Comparison of ENCODE assay signal across 10 cellular contexts in genomic region chr20:9503530-9504251, GRCh38. TPM values are rescaled to one million over a fixed set of nuclear protein-coding genes. Genes with fewer than 3 reads are reported as not detected.
A peak's percentile ranks its signal among the peaks of the same experiment; 100 is the strongest.
DNase-seq lines count a peak whose midpoint lies in the region; ATAC-seq and TF ChIP-seq lines count a peak whose summit lies in the region.
"Had no signal": no experiment of that assay in that cellular context is flagged by ENCODE, and none has a peak within 500 bp of the region (broad histone marks: within the 10 kb centered on the region; RNA-seq: fewer than 3 reads in every experiment).

No MANE protein-coding gene starts in this region.

- no peak overlapping the region for H3K4me3 ChIP-seq in astrocyte of the cerebellum (ENCODE audit: low read depth, low read length)
- H3K4me3 ChIP-seq in naive thymus-derived CD4-positive, alpha-beta T cell (ENCODE audit: low read length): no peak overlapping the region
- no peak overlapping the region for H3K4me3 ChIP-seq in effector memory CD4-positive, alpha-beta T cell (ENCODE audit: insufficient read depth, low read depth, low read length, poor library complexity, severe bottlenecking)

- intact Hi-C loops in naive thymus-derived CD4-positive, alpha-beta T cell (cut with micrococcal nuclease): no loop called here

- POLR2A ChIA-PET in naive thymus-derived CD4-positive, alpha-beta T cell (lab: Charles Lee): no interaction called here

- peaks cover 0 to 1% (median 0%) of the 10 kb centered on the region in 7 donors for H3K4me1 Mint-ChIP-seq in naive thymus-derived CD4-positive, alpha-beta T cell
- no peaks in the 10 kb centered on the region for H3K4me1 Mint-ChIP-seq in natural killer cell treated with Interleukin-12 subunit alpha and Interleukin-12 subunit beta and Interleukin-15 and Interleukin-18, amount 100 ng/mL, for 72 hours (ENCODE audit: low read depth in 2 of 2)

- ATAC-seq in naive thymus-derived CD4-positive, alpha-beta T cell: peak; percentile 40
- no peak for ATAC-seq in natural killer cell treated with Interleukin-12 subunit alpha and Interleukin-12 subunit beta and Interleukin-15 and Interleukin-18, amount 100 ng/mL, for 72 hours
- no peak for ATAC-seq in HG03565 (IDR thresholded peaks at IDR 0.05; ENCODE audit: unreplicated experiment)

- H3K9me3 ChIP-seq in naive thymus-derived CD4-positive, alpha-beta T cell (ENCODE audit: control insufficient read depth in 2 of 3, low read length in 3 of 3): no peaks in the 10 kb centered on the region
- no peaks in the 10 kb centered on the region for H3K9me3 ChIP-seq in effector memory CD4-positive, alpha-beta T cell (ENCODE audit: control insufficient read depth, low read length)

- H3K4me1 ChIP-seq in naive thymus-derived CD4-positive, alpha-beta T cell (ENCODE audit: control insufficient read depth in 2 of 2, insufficient read depth in 2 of 2, low read length in 2 of 2): no peaks in the 10 kb centered on the region
- H3K4me1 ChIP-seq in effector memory CD4-positive, alpha-beta T cell (ENCODE audit: control insufficient read depth, insufficient read depth, low read length, poor library complexity, severe bottlenecking): no peaks in the 10 kb centered on the region

- H3K27ac Mint-ChIP-seq in naive thymus-derived CD4-positive, alpha-beta T cell: no peak overlapping the region
- no peak overlapping the region for H3K27ac Mint-ChIP-seq in natural killer cell treated with Interleukin-12 subunit alpha and Interleukin-12 subunit beta and Interleukin-15 and Interleukin-18, amount 100 ng/mL, for 72 hours

- peak; percentile 26 for TF ChIP-seq CTCF in astrocyte of the cerebellum (IDR thresholded peaks at IDR 0.05; ENCODE audit: low read depth, low read length, missing control alignments)

- peak; percentile 26 for DNase-seq in GM04504 (ENCODE audit: low read depth)
- DNase-seq in MV-4-11 (lab: John Stamatoyannopoulos, UW): peak; percentile 95
- peak; percentile 88 for DNase-seq in astrocyte of the cerebellum (ENCODE audit: low read depth)
- DNase-seq in naive thymus-derived CD4-positive, alpha-beta T cell: no peak
- no peak for DNase-seq in effector memory CD4-positive, alpha-beta T cell
- no peak for DNase-seq in natural killer cell treated with Interleukin-12 subunit alpha and Interleukin-12 subunit beta and Interleukin-15 and Interleukin-18, amount 100 ng/mL, for 72 hours (ENCODE audit: low spot score)
- no peak for DNase-seq in NCI-H1930 (lab: John Stamatoyannopoulos, UW)
- DNase-seq: activated naive CD4-positive, alpha-beta T cell treated with anti-CD3 and anti-CD28 coated beads, Interleukin-2, amount 50 U/mL, for 16 hours had no signal

- H3K36me3 ChIP-seq in naive thymus-derived CD4-positive, alpha-beta T cell (ENCODE audit: control insufficient read depth in 2 of 3, insufficient read depth in 3 of 3, low read length in 3 of 3): no peaks in the 10 kb centered on the region
- H3K36me3 ChIP-seq in effector memory CD4-positive, alpha-beta T cell (ENCODE audit: control insufficient read depth, insufficient read depth, low read length): no peaks in the 10 kb centered on the region

- no peak overlapping the region for H3K4me3 Mint-ChIP-seq in naive thymus-derived CD4-positive, alpha-beta T cell
- no peak overlapping the region for H3K4me3 Mint-ChIP-seq in natural killer cell treated with Interleukin-12 subunit alpha and Interleukin-12 subunit beta and Interleukin-15 and Interleukin-18, amount 100 ng/mL, for 72 hours

- CTCF ChIA-PET in naive thymus-derived CD4-positive, alpha-beta T cell (lab: Charles Lee): no interaction called here

- H3K36me3 Mint-ChIP-seq in naive thymus-derived CD4-positive, alpha-beta T cell: no peaks in the 10 kb centered on the region
- no peaks in the 10 kb centered on the region for H3K36me3 Mint-ChIP-seq in natural killer cell treated with Interleukin-12 subunit alpha and Interleukin-12 subunit beta and Interleukin-15 and Interleukin-18, amount 100 ng/mL, for 72 hours

- in situ Hi-C loops in astrocyte of the cerebellum (cut with HindIII; ENCODE audit: low sequenced_read_pairs): no loop called here

- H3K27me3 Mint-ChIP-seq in naive thymus-derived CD4-positive, alpha-beta T cell: peaks cover 8 to 23% (median 21%) of the 10 kb centered on the region in 5 donors
- peaks cover 0 to 13% of the 10 kb centered on the region in 2 donors for H3K27me3 Mint-ChIP-seq in natural killer cell treated with Interleukin-12 subunit alpha and Interleukin-12 subunit beta and Interleukin-15 and Interleukin-18, amount 100 ng/mL, for 72 hours

- no peaks in the 10 kb centered on the region for H3K27me3 ChIP-seq in naive thymus-derived CD4-positive, alpha-beta T cell (ENCODE audit: control insufficient read depth in 2 of 2, insufficient read depth in 2 of 2, low read length in 2 of 2)
- peaks cover 19% of the 10 kb centered on the region for H3K27me3 ChIP-seq in effector memory CD4-positive, alpha-beta T cell (replicated peaks; ENCODE audit: control insufficient read depth, insufficient read depth, low read length, poor library complexity, severe bottlenecking)

- no peak overlapping the region for H3K27ac ChIP-seq in naive thymus-derived CD4-positive, alpha-beta T cell (ENCODE audit: low read depth, low read length)
- no peak overlapping the region for H3K27ac ChIP-seq in effector memory CD4-positive, alpha-beta T cell (ENCODE audit: insufficient read depth, low read length, poor library complexity, severe bottlenecking)

- peaks cover 0 to 6% (median 0%) of the 10 kb centered on the region in 11 donors for H3K9me3 Mint-ChIP-seq in naive thymus-derived CD4-positive, alpha-beta T cell
- peaks cover 3% of the 10 kb centered on the region for H3K9me3 Mint-ChIP-seq in natural killer cell treated with Interleukin-12 subunit alpha and Interleukin-12 subunit beta and Interleukin-15 and Interleukin-18, amount 100 ng/mL, for 72 hours

RNA-seq across cellular contexts. Expression of gene LAMP5, which starts 10.7 kb away (rescaled TPM):
- total RNA-seq in naive thymus-derived CD4-positive, alpha-beta T cell: 1 to 10 TPM in 1 of 5 experiments, under 1 TPM in 1, not detected in 3; 0.37 to 1.3 TPM
- not detected for polyA plus RNA-seq in naive thymus-derived CD4-positive, alpha-beta T cell
- total RNA-seq in natural killer cell treated with Interleukin-12 subunit alpha and Interleukin-12 subunit beta and Interleukin-15 and Interleukin-18, amount 100 ng/mL, for 72 hours: not detected
- total RNA-seq: endothelial cell of umbilical vein had no signal
- polyA plus RNA-seq: endothelial cell of umbilical vein had no signal

Comparison
In these comparisons a context has a peak if more than half of its experiments do, and no peak if none do; other contexts are left out.
1. DNase-seq: peak in GM04504 (single experiment), MV-4-11 (single experiment) and astrocyte of the cerebellum (single experiment); none in naive thymus-derived CD4-positive, alpha-beta T cell (0 of 9), effector memory CD4-positive, alpha-beta T cell (0 of 3), natural killer cell treated with Interleukin-12 subunit alpha and Interleukin-12 subunit beta and Interleukin-15 and Interleukin-18, amount 100 ng/mL, for 72 hours (single experiment) and NCI-H1930 (0 of 2).